In genomic region chr11:94766656-94767291, GRCh38 we compare ENCODE assay signal across 2 cellular contexts.
TF ChIP-seq lines count a peak whose summit lies in the region.

No MANE protein-coding gene starts in this region.

TF ChIP-seq in SK-N-SH, 30 proteins besides CTCF, POLR2A, EP300 and RAD21 (continued from another document):
- TF ChIP-seq, protein P1, sequence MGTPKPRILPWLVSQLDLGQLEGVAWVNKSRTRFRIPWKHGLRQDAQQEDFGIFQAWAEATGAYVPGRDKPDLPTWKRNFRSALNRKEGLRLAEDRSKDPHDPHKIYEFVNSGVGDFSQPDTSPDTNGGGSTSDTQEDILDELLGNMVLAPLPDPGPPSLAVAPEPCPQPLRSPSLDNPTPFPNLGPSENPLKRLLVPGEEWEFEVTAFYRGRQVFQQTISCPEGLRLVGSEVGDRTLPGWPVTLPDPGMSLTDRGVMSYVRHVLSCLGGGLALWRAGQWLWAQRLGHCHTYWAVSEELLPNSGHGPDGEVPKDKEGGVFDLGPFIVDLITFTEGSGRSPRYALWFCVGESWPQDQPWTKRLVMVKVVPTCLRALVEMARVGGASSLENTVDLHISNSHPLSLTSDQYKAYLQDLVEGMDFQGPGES (IDR thresholded peaks at IDR 0.05; ENCODE audit: low read depth, low read length): no peak
- TF ChIP-seq SIN3A (IDR thresholded peaks at IDR 0.05; ENCODE audit: borderline replicate concordance, low read depth, low read length): no peak
- TF ChIP-seq, protein P2, sequence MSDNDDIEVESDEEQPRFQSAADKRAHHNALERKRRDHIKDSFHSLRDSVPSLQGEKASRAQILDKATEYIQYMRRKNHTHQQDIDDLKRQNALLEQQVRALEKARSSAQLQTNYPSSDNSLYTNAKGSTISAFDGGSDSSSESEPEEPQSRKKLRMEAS (IDR thresholded peaks at IDR 0.05; ENCODE audit: low read depth): no peak
- TF ChIP-seq GABPA (IDR thresholded peaks at IDR 0.05; ENCODE audit: low read depth): no peak
- no peak for TF ChIP-seq FOSL2 (IDR thresholded peaks at IDR 0.05; ENCODE audit: borderline replicate concordance, low read depth)
- no peak for TF ChIP-seq NRF1 (IDR thresholded peaks at IDR 0.05; ENCODE audit: low read depth, low read length)
- no peak for TF ChIP-seq EZH2phosphoT487 (IDR thresholded peaks at IDR 0.05; ENCODE audit: borderline replicate concordance, low read depth)
TF ChIP-seq in SK-N-SH: peak in this region for 0.

TF ChIP-seq in SK-N-SH treated with all-trans-retinoic acid at 6 μM for 48 hours, 23 proteins besides CTCF, POLR2A, EP300 and RAD21 (continued from another document):
- TF ChIP-seq TSHZ2 (CRISPR knock-in tag; IDR thresholded peaks at IDR 0.05) (no peak), BACH2 (CRISPR knock-in tag; IDR thresholded peaks at IDR 0.05; ENCODE audit: borderline replicate concordance) (no peak), RARB (CRISPR knock-in tag; IDR thresholded peaks at IDR 0.05) (no peak), GLIS3 (CRISPR knock-in tag; IDR thresholded peaks at IDR 0.05) (no peak), ESRRG (CRISPR knock-in tag; IDR thresholded peaks at IDR 0.05) (no peak), PPARA (CRISPR knock-in tag; IDR thresholded peaks at IDR 0.05; ENCODE audit: borderline replicate concordance) (no peak), CSDC2 (CRISPR knock-in tag; IDR thresholded peaks at IDR 0.05) (no peak), ARNTL (CRISPR knock-in tag; IDR thresholded peaks at IDR 0.05; ENCODE audit: borderline replicate concordance, low read depth) (no peak), ZNF565 (CRISPR knock-in tag; conservative IDR thresholded peaks at IDR 0.05; ENCODE audit: low read depth) (no peak), ZFP30 (CRISPR knock-in tag; IDR thresholded peaks at IDR 0.05) (no peak), ISL1 (CRISPR knock-in tag; IDR thresholded peaks at IDR 0.05) (no peak), SNAI2 (CRISPR knock-in tag; IDR thresholded peaks at IDR 0.05) (no peak), CSRNP3 (CRISPR knock-in tag; IDR thresholded peaks at IDR 0.05) (no peak), OSR1 (CRISPR knock-in tag; IDR thresholded peaks at IDR 0.05) (no peak), ZNF8 (CRISPR knock-in tag; IDR thresholded peaks at IDR 0.05) (no peak)
- TF ChIP-seq, protein P3, sequence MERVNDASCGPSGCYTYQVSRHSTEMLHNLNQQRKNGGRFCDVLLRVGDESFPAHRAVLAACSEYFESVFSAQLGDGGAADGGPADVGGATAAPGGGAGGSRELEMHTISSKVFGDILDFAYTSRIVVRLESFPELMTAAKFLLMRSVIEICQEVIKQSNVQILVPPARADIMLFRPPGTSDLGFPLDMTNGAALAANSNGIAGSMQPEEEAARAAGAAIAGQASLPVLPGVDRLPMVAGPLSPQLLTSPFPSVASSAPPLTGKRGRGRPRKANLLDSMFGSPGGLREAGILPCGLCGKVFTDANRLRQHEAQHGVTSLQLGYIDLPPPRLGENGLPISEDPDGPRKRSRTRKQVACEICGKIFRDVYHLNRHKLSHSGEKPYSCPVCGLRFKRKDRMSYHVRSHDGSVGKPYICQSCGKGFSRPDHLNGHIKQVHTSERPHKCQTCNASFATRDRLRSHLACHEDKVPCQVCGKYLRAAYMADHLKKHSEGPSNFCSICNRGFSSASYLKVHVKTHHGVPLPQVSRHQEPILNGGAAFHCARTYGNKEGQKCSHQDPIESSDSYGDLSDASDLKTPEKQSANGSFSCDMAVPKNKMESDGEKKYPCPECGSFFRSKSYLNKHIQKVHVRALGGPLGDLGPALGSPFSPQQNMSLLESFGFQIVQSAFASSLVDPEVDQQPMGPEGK (CRISPR knock-in tag; IDR thresholded peaks at IDR 0.05; ENCODE audit: borderline replicate concordance): no peak
- TF ChIP-seq, protein P4, sequence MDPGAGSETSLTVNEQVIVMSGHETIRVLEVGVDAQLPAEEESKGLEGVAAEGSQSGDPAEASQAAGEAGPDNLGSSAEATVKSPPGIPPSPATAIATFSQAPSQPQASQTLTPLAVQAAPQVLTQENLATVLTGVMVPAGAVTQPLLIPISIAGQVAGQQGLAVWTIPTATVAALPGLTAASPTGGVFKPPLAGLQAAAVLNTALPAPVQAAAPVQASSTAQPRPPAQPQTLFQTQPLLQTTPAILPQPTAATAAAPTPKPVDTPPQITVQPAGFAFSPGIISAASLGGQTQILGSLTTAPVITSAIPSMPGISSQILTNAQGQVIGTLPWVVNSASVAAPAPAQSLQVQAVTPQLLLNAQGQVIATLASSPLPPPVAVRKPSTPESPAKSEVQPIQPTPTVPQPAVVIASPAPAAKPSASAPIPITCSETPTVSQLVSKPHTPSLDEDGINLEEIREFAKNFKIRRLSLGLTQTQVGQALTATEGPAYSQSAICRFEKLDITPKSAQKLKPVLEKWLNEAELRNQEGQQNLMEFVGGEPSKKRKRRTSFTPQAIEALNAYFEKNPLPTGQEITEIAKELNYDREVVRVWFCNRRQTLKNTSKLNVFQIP (CRISPR knock-in tag; IDR thresholded peaks at IDR 0.05; ENCODE audit: borderline replicate concordance, low read depth): no peak
